ENCODE assay signal across 1 cellular context in genomic region chr19:8080832-8081231, GRCh38.
TF ChIP-seq lines count a peak whose summit lies in the region.

No MANE protein-coding gene starts in this region.

TF ChIP-seq in HepG2, 621 proteins besides CTCF, POLR2A, EP300 and RAD21 (continued from another document and continues in another):
- TF ChIP-seq KIAA2018 (CRISPR knock-in tag; IDR thresholded peaks at IDR 0.05; ENCODE audit: borderline replicate concordance): no peak
- no peak for TF ChIP-seq ZNF549 (CRISPR knock-in tag; IDR thresholded peaks at IDR 0.05)
- TF ChIP-seq, protein P1, sequence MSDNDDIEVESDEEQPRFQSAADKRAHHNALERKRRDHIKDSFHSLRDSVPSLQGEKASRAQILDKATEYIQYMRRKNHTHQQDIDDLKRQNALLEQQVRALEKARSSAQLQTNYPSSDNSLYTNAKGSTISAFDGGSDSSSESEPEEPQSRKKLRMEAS (IDR thresholded peaks at IDR 0.05): no peak
- no peak for TF ChIP-seq PCBP1 (IDR thresholded peaks at IDR 0.05; ENCODE audit: borderline replicate concordance, low read depth, low read length)
- no peak for TF ChIP-seq FOXA1 (IDR thresholded peaks at IDR 0.05)
- TF ChIP-seq FOXA1 (CRISPR knock-in tag; IDR thresholded peaks at IDR 0.05): peak; percentile 59; the same call in 1 of the 2 replicates
- no peak for TF ChIP-seq NKX3-1 (CRISPR knock-in tag; IDR thresholded peaks at IDR 0.05)
- no peak for TF ChIP-seq SP2 (CRISPR knock-in tag; IDR thresholded peaks at IDR 0.05)
- no peak for TF ChIP-seq NCOR1 (IDR thresholded peaks at IDR 0.05; ENCODE audit: borderline replicate concordance, low read length)
- no peak for TF ChIP-seq BORCS8-MEF2B (CRISPR knock-in tag; IDR thresholded peaks at IDR 0.05)
- no peak for TF ChIP-seq AGO2 (optimal IDR thresholded peaks at IDR 0.05; ENCODE audit: low read depth, low read length)
- no peak for TF ChIP-seq ZBTB7B (CRISPR knock-in tag; IDR thresholded peaks at IDR 0.05)
- TF ChIP-seq ZNF512B (CRISPR knock-in tag; IDR thresholded peaks at IDR 0.05; ENCODE audit: borderline replicate concordance): no peak
- TF ChIP-seq SIX4 (CRISPR knock-in tag; IDR thresholded peaks at IDR 0.05): no peak
- TF ChIP-seq ZNF883 (CRISPR knock-in tag; IDR thresholded peaks at IDR 0.05; ENCODE audit: not compliant biosample characterization): no peak
- no peak for TF ChIP-seq ZNF263 (CRISPR knock-in tag; IDR thresholded peaks at IDR 0.05)
- TF ChIP-seq NR2F2 (IDR thresholded peaks at IDR 0.05; ENCODE audit: borderline replicate concordance, low read depth): no peak
- TF ChIP-seq, protein P2, sequence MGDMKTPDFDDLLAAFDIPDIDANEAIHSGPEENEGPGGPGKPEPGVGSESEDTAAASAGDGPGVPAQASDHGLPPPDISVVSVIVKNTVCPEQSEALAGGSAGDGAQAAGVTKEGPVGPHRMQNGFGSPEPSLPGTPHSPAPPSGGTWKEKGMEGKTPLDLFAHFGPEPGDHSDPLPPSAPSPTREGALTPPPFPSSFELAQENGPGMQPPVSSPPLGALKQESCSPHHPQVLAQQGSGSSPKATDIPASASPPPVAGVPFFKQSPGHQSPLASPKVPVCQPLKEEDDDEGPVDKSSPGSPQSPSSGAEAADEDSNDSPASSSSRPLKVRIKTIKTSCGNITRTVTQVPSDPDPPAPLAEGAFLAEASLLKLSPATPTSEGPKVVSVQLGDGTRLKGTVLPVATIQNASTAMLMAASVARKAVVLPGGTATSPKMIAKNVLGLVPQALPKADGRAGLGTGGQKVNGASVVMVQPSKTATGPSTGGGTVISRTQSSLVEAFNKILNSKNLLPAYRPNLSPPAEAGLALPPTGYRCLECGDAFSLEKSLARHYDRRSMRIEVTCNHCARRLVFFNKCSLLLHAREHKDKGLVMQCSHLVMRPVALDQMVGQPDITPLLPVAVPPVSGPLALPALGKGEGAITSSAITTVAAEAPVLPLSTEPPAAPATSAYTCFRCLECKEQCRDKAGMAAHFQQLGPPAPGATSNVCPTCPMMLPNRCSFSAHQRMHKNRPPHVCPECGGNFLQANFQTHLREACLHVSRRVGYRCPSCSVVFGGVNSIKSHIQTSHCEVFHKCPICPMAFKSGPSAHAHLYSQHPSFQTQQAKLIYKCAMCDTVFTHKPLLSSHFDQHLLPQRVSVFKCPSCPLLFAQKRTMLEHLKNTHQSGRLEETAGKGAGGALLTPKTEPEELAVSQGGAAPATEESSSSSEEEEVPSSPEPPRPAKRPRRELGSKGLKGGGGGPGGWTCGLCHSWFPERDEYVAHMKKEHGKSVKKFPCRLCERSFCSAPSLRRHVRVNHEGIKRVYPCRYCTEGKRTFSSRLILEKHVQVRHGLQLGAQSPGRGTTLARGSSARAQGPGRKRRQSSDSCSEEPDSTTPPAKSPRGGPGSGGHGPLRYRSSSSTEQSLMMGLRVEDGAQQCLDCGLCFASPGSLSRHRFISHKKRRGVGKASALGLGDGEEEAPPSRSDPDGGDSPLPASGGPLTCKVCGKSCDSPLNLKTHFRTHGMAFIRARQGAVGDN (CRISPR knock-in tag; IDR thresholded peaks at IDR 0.05): peak; percentile 66
- no peak for TF ChIP-seq EZH2 (conservative IDR thresholded peaks at IDR 0.05; ENCODE audit: low read depth, low read length)
- no peak for TF ChIP-seq ZNF510 (CRISPR knock-in tag; IDR thresholded peaks at IDR 0.05; ENCODE audit: low read depth)
- no peak for TF ChIP-seq RBFOX2 (IDR thresholded peaks at IDR 0.05; ENCODE audit: low read depth, low read length)
- TF ChIP-seq, protein P3, sequence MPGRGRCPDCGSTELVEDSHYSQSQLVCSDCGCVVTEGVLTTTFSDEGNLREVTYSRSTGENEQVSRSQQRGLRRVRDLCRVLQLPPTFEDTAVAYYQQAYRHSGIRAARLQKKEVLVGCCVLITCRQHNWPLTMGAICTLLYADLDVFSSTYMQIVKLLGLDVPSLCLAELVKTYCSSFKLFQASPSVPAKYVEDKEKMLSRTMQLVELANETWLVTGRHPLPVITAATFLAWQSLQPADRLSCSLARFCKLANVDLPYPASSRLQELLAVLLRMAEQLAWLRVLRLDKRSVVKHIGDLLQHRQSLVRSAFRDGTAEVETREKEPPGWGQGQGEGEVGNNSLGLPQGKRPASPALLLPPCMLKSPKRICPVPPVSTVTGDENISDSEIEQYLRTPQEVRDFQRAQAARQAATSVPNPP (CRISPR knock-in tag; IDR thresholded peaks at IDR 0.05): no peak
- peak; percentile 86 for TF ChIP-seq ZBTB34 (CRISPR knock-in tag; IDR thresholded peaks at IDR 0.05)
- no peak for TF ChIP-seq ZNF75D (CRISPR knock-in tag; IDR thresholded peaks at IDR 0.05; ENCODE audit: borderline replicate concordance)
- TF ChIP-seq ZNF383 (CRISPR knock-in tag; IDR thresholded peaks at IDR 0.05; ENCODE audit: borderline replicate concordance): no peak
- TF ChIP-seq KMT2B (CRISPR knock-in tag; IDR thresholded peaks at IDR 0.05): no peak
- TF ChIP-seq FOXA3 (CRISPR knock-in tag; IDR thresholded peaks at IDR 0.05): peak; percentile 28; the same call in 1 of the 2 replicates
- no peak for TF ChIP-seq EHMT2 (IDR thresholded peaks at IDR 0.05; ENCODE audit: borderline replicate concordance, low read depth, low read length)
- no peak for TF ChIP-seq TFDP1 (CRISPR knock-in tag; IDR thresholded peaks at IDR 0.05; ENCODE audit: borderline replicate concordance)
- no peak for TF ChIP-seq SKIL (CRISPR knock-in tag; IDR thresholded peaks at IDR 0.05; ENCODE audit: borderline replicate concordance)
- TF ChIP-seq, protein P4, sequence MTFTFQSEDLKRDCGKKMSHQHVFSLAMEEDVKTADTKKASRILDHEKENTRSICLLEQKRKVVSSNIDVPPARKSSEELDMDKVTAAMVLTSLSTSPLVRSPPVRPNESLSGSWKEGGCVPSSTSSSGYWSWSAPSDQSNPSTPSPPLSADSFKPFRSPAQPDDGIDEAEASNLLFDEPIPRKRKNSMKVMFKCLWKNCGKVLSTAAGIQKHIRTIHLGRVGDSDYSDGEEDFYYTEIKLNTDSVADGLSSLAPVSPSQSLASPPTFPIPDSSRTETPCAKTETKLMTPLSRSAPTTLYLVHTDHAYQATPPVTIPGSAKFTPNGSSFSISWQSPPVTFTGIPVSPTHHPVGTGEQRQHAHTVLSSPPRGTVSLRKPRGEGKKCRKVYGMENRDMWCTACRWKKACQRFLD (CRISPR knock-in tag; IDR thresholded peaks at IDR 0.05; ENCODE audit: borderline replicate concordance): no peak
- no peak for TF ChIP-seq ZFYVE20 (CRISPR knock-in tag; IDR thresholded peaks at IDR 0.05; ENCODE audit: borderline replicate concordance, low read depth)
- TF ChIP-seq NR2F1 (CRISPR knock-in tag; IDR thresholded peaks at IDR 0.05): peak; percentile 41 to 45; a peak in 2 of 4 replicates
- no peak for TF ChIP-seq E2F2 (CRISPR knock-in tag; IDR thresholded peaks at IDR 0.05; ENCODE audit: borderline replicate concordance)
